14 cellular contexts compared by ENCODE assay signal in the genomic region with DNA sequence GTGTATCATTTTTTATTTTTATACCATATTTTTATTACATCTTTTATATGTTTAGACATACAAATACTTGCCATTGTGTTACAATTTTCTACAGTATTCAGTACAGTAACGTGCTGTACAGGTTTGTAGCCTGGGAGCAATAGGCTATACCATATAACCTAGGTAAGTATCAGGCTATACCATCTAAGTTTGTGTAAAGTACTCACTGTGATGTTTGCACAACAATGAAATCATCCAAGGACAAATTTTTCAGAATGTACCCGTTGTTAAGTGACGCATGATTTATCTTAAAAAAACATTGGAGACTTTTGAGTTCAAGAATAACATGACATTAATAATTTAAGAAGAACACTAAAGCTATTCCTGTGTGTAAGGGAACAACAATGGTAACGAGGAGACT.
A peak's percentile ranks its signal among the peaks of the same experiment; 100 is the strongest.
DNase-seq lines count a peak whose midpoint lies in the region; ATAC-seq and TF ChIP-seq lines count a peak whose summit lies in the region.
"Had no signal": no experiment of that assay in that cellular context is flagged by ENCODE, and none has a peak within 500 bp of the region (broad histone marks: within the 10 kb centered on the region; RNA-seq: fewer than 3 reads in every experiment).

No MANE protein-coding gene starts in this region.

- BruUV-seq in PC-3 (replicated peaks; lab: Mats Ljungman, UMichigan) = no TSS peak

- peak; percentile 33 for DNase-seq in PC-3
- peak in 1 of 4 donors; percentile 3 for DNase-seq in body of pancreas
- no peak for DNase-seq in stomach
- no peak for DNase-seq in cerebellum (ENCODE audit: low spot score)
- DNase-seq in amygdala (lab: John Stamatoyannopoulos, UW) = no peak
- DNase-seq: Caco-2; CD4-positive, CD25-positive, alpha-beta regulatory T cell; CD8-positive, alpha-beta T cell; DMS153; DND-41; GOT3 had no signal

- H3K36me3 ChIP-seq in HEK293 (ENCODE audit: control insufficient read depth in 2 of 2, insufficient read depth in 1 of 2, low read length in 2 of 2) = no peaks in the 10 kb centered on the region
- no peaks in the 10 kb centered on the region for H3K36me3 ChIP-seq in PC-3 (ENCODE audit: low read depth, low read length)
- no peaks in the 10 kb centered on the region for H3K36me3 ChIP-seq in body of pancreas (replicated peaks in 1 of 2; ENCODE audit: insufficient read depth in 1 of 2, low read depth in 2 of 2)
- no peaks in the 10 kb centered on the region for H3K36me3 ChIP-seq in stomach
- H3K36me3 ChIP-seq: BLaER1, HAP-1 had no signal

- ATAC-seq in PC-3 = peak; percentile 35; the same call in 1 of the 2 replicates
- ATAC-seq in body of pancreas = peak; percentile 92
- ATAC-seq: CD8-positive, alpha-beta T cell had no signal

- H3F3A ChIP-seq in PC-3 (ENCODE audit: low read length, unreplicated experiment) = no peaks in the 10 kb centered on the region

- H3K9ac ChIP-seq in PC-3 (ENCODE audit: low read length) = no peak overlapping the region
- H3K9ac ChIP-seq: BLaER1 had no signal

- no peak overlapping the region for H2AFZ ChIP-seq in PC-3 (ENCODE audit: low read length)

- TF ChIP-seq CTCF in HEK293 (tag by site-specific recombination; IDR thresholded peaks at IDR 0.05) (no peak), PC-3 (conservative IDR thresholded peaks at IDR 0.05; ENCODE audit: low read depth, low read length) (no peak), body of pancreas (IDR thresholded peaks at IDR 0.05) (no peak), stomach (IDR thresholded peaks at IDR 0.05) (no peak)

- no peaks in the 10 kb centered on the region for H3K9me3 ChIP-seq in HEK293 (ENCODE audit: control insufficient read depth, insufficient read depth, low read depth, low read length)
- no peaks in the 10 kb centered on the region for H3K9me3 ChIP-seq in PC-3 (ENCODE audit: low read length)
- H3K9me3 ChIP-seq in body of pancreas = no peaks in the 10 kb centered on the region
- H3K9me3 ChIP-seq in stomach = no peaks in the 10 kb centered on the region
- H3K9me3 ChIP-seq: BLaER1, Caco-2, HAP-1 had no signal

- no peaks in the 10 kb centered on the region for H3K27me3 ChIP-seq in PC-3 (ENCODE audit: low read length)
- no peaks in the 10 kb centered on the region for H3K27me3 ChIP-seq in body of pancreas
- H3K27me3 ChIP-seq in stomach = no peaks in the 10 kb centered on the region
- H3K27me3 ChIP-seq: BLaER1 had no signal

- no peak overlapping the region for H3K27ac ChIP-seq in HEK293 (ENCODE audit: extremely low read depth, low read depth, low read length)
- no peak overlapping the region for H3K27ac ChIP-seq in PC-3 (ENCODE audit: low read length)
- H3K27ac ChIP-seq in body of pancreas = peak overlapping the region in 1 of 4 donors; percentile 31
- no peak overlapping the region for H3K27ac ChIP-seq in stomach
- H3K27ac ChIP-seq: BLaER1 had no signal

- no peak for TF ChIP-seq POLR2A in body of pancreas (IDR thresholded peaks at IDR 0.05)
- no peak for TF ChIP-seq POLR2A in stomach (IDR thresholded peaks at IDR 0.05)

- no peak for TF ChIP-seq EP300 in stomach (IDR thresholded peaks at IDR 0.05)

- no peaks in the 10 kb centered on the region for H3K4me1 ChIP-seq in HEK293 (ENCODE audit: control insufficient read depth, insufficient read depth, low read length)
- H3K4me1 ChIP-seq in PC-3 (ENCODE audit: insufficient read depth, low read length) = no peaks in the 10 kb centered on the region
- H3K4me1 ChIP-seq in body of pancreas = no peaks in the 10 kb centered on the region
- H3K4me1 ChIP-seq in stomach = no peaks in the 10 kb centered on the region
- H3K4me1 ChIP-seq: BLaER1, Caco-2, HAP-1 had no signal

- H3K4me3 ChIP-seq in HEK293 (ENCODE audit: low read depth, low read length) (no peak overlapping the region), PC-3 (ENCODE audit: low read length) (no peak overlapping the region), body of pancreas (no peak overlapping the region), stomach (no peak overlapping the region)
- H3K4me3 ChIP-seq: BLaER1, HAP-1 had no signal

- POLR2A ChIA-PET in HEK293 (lab: Yijun Ruan, JAX) = no interaction called here
- POLR2A ChIA-PET in PC-3 (lab: Charles Lee; ENCODE audit: unreplicated experiment) = no interaction called here

- H3K79me2 ChIP-seq in PC-3 (ENCODE audit: low read length) = no peaks in the 10 kb centered on the region

- H3K4me2 ChIP-seq in PC-3 (ENCODE audit: low read length) = no peak overlapping the region
- H3K4me2 ChIP-seq: BLaER1 had no signal

- H3K9me2 ChIP-seq in PC-3 (replicated peaks; ENCODE audit: low read length) = no peaks in the 10 kb centered on the region

- CTCF ChIA-PET in HEK293 (lab: Yijun Ruan, JAX) (interaction anchor here (0.7 kb wide), 1 partner anchor 271 kb away, joined by 3 read pairs; no protein-coding TSS in a partner anchor), PC-3 (lab: Charles Lee) (no interaction called here)

- intact Hi-C loops in PC-3 (cut with micrococcal nuclease) (no loop called here), body of pancreas (cut with DNase I) (no loop called here), stomach (cut with DNase I; ENCODE audit: low total_unique reads) (no loop called here)

- WGBS in body of pancreas, 2 donors = 24 to 32% methylated on average over 4 of the region's 4 CpGs
- 28 to 58% (median 47%) methylated on average over 4 of the region's 4 CpGs for WGBS in stomach, 5 donors

- no peaks in the 10 kb centered on the region for H4K20me1 ChIP-seq in PC-3 (ENCODE audit: low read length)
- H4K20me1 ChIP-seq: BLaER1 had no signal

TF ChIP-seq in HEK293, 187 proteins besides CTCF, POLR2A, EP300 and RAD21:
- TF ChIP-seq, protein P1, sequence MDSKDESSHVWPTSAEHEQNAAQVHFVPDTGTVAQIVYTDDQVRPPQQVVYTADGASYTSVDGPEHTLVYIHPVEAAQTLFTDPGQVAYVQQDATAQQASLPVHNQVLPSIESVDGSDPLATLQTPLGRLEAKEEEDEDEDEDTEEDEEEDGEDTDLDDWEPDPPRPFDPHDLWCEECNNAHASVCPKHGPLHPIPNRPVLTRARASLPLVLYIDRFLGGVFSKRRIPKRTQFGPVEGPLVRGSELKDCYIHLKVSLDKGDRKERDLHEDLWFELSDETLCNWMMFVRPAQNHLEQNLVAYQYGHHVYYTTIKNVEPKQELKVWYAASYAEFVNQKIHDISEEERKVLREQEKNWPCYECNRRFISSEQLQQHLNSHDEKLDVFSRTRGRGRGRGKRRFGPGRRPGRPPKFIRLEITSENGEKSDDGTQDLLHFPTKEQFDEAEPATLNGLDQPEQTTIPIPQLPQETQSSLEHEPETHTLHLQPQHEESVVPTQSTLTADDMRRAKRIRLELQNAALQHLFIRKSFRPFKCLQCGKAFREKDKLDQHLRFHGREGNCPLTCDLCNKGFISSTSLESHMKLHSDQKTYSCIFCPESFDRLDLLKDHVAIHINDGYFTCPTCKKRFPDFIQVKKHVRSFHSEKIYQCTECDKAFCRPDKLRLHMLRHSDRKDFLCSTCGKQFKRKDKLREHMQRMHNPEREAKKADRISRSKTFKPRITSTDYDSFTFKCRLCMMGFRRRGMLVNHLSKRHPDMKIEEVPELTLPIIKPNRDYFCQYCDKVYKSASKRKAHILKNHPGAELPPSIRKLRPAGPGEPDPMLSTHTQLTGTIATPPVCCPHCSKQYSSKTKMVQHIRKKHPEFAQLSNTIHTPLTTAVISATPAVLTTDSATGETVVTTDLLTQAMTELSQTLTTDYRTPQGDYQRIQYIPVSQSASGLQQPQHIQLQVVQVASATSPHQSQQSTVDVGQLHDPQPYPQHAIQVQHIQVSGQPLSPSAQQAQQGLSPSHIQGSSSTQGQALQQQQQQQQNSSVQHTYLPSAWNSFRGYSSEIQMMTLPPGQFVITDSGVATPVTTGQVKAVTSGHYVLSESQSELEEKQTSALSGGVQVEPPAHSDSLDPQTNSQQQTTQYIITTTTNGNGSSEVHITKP (tag by site-specific recombination; IDR thresholded peaks at IDR 0.05) = peak; percentile 75
- no peak for TF ChIP-seq ZFHX2 (tag by site-specific recombination; conservative IDR thresholded peaks at IDR 0.05)
TF ChIP-seq in HEK293: peak in this region for 1.
